In genomic region chr2:144745424-144745823, GRCh38 we compare ENCODE assay signal across 19 cellular contexts.
DNase-seq lines count a peak whose midpoint lies in the region; ATAC-seq and TF ChIP-seq lines count a peak whose summit lies in the region.
"Had no signal": no experiment of that assay in that cellular context is flagged by ENCODE, and none has a peak within 500 bp of the region (broad histone marks: within the 10 kb centered on the region; RNA-seq: fewer than 3 reads in every experiment).

No MANE protein-coding gene starts in this region.

- H3K14ac ChIP-seq in neuronal stem cell (ENCODE audit: low read length), result no peak overlapping the region

- no peak overlapping the region for H2AK5ac ChIP-seq in neuronal stem cell (ENCODE audit: low read depth, low read length)

- no CpG with 5 or more reads among the region's 6 CpGs for WGBS in neuronal stem cell (ENCODE audit: extremely low coverage in 2 of 2, insufficient read length in 2 of 2, insufficient replicate concordance in 1 of 2), 2 donors
- WGBS in endodermal cell (ENCODE audit: insufficient coverage in 1 of 2, insufficient read length in 1 of 2), 2 experiments, result 72 to 95% methylated on average over 2 to 6 of the region's 6 CpGs

- peaks cover 47% of the 10 kb centered on the region for H3K9me3 ChIP-seq in DND-41 (ENCODE audit: insufficient read depth, low read length, severe bottlenecking)
- H3K9me3 ChIP-seq in neuronal stem cell (replicated peaks in 1 of 2; ENCODE audit: control insufficient read depth in 2 of 2, insufficient read depth in 1 of 2, low read depth in 1 of 2, low read length in 2 of 2), result peaks cover 8 to 20% of the 10 kb centered on the region in 2 donors
- H3K9me3 ChIP-seq in endodermal cell (ENCODE audit: control insufficient read depth, low read length), result peaks cover 44% of the 10 kb centered on the region

- peaks cover 6% of the 10 kb centered on the region for H3K4me1 ChIP-seq in DND-41 (ENCODE audit: insufficient read depth, low read length)
- no peaks in the 10 kb centered on the region for H3K4me1 ChIP-seq in neuronal stem cell (ENCODE audit: control insufficient read depth in 2 of 2, insufficient read depth in 1 of 2, low read depth in 1 of 2, low read length in 2 of 2)
- no peaks in the 10 kb centered on the region for H3K4me1 ChIP-seq in endodermal cell (ENCODE audit: control insufficient read depth, insufficient read depth, low read length)
- H3K4me1 ChIP-seq: BLaER1, Caco-2 had no signal

- peak overlapping the region; percentile 61 for H2BK120ac ChIP-seq in neuronal stem cell (ENCODE audit: low read depth, low read length)

- H3K23ac ChIP-seq in neuronal stem cell (ENCODE audit: low read depth, low read length, poor library complexity), result peak overlapping the region; percentile 85

- H2BK5ac ChIP-seq in neuronal stem cell (ENCODE audit: low read length), result no peak overlapping the region

- DNase-seq in DND-41 (no peak), UCSD-AML1 (lab: John Stamatoyannopoulos, UW; ENCODE audit: unreplicated experiment) (peak; percentile 14), neuronal stem cell (ENCODE audit: low spot score) (no peak), NOMO-1 treated with dmso at 0.1 percent for 144 hours (lab: John Stamatoyannopoulos, UW; ENCODE audit: unreplicated experiment) (no peak), endodermal cell (no peak)
- DNase-seq: Caco-2; CD4-positive, CD25-positive, alpha-beta regulatory T cell; CD8-positive, alpha-beta T cell; DMS153; EL; H9 had no signal

- H2AFZ ChIP-seq in DND-41 (ENCODE audit: low read depth, low read length), result peak overlapping the region; percentile 36; the same call in 1 of the 2 replicates
- H2AFZ ChIP-seq in neuronal stem cell (ENCODE audit: low read length), result no peak overlapping the region
- H2AFZ ChIP-seq: GM23338 had no signal

- no peak overlapping the region for H3K18ac ChIP-seq in neuronal stem cell (ENCODE audit: low read length)

- H3K27me3 ChIP-seq in DND-41 (ENCODE audit: insufficient read depth, low read length, poor library complexity), result no peaks in the 10 kb centered on the region
- H3K27me3 ChIP-seq in neuronal stem cell (ENCODE audit: control insufficient read depth in 3 of 3, insufficient read depth in 3 of 3, low read depth in 1 of 3, low read length in 3 of 3), result no peaks in the 10 kb centered on the region
- H3K27me3 ChIP-seq in endodermal cell (ENCODE audit: control insufficient read depth, insufficient read depth, low read length, poor library complexity, severe bottlenecking), result no peaks in the 10 kb centered on the region
- H3K27me3 ChIP-seq: BLaER1 had no signal

- no peaks in the 10 kb centered on the region for H3K27me3 Mint-ChIP-seq in dendritic cell treated with granulocyte-macrophage colony-stimulating factor and Interleukin-4, amounts not matched to agents 40 ng/mL and 50 ng/mL, for 4 days
- H3K27me3 Mint-ChIP-seq in endodermal cell (ENCODE audit: insufficient read depth), result no peaks in the 10 kb centered on the region
- H3K27me3 Mint-ChIP-seq: B cell; CD4-positive, CD25-positive, alpha-beta regulatory T cell had no signal

- H3K79me2 ChIP-seq in DND-41 (ENCODE audit: insufficient read depth, low read length), result no peaks in the 10 kb centered on the region

- H3K27ac ChIP-seq in DND-41 (ENCODE audit: low read length) (no peak overlapping the region), neuronal stem cell (replicated peaks; ENCODE audit: low read length) (no peak overlapping the region), endodermal cell (ENCODE audit: low read depth, low read length) (no peak overlapping the region)
- H3K27ac ChIP-seq: 22Rv1, BLaER1, C4-2B had no signal

- H3K4me2 ChIP-seq in DND-41 (ENCODE audit: insufficient read depth, low read length) (no peak overlapping the region), neuronal stem cell (ENCODE audit: insufficient read depth, low read length, poor library complexity, severe bottlenecking) (no peak overlapping the region)
- H3K4me2 ChIP-seq: BLaER1, GM23338 had no signal

- ATAC-seq in DND-41 (ENCODE audit: insufficient read depth, low read depth) (no peak), HG03571 (IDR thresholded peaks at IDR 0.05; ENCODE audit: unreplicated experiment) (no peak)
- ATAC-seq: CD8-positive, alpha-beta T cell; GM23338; HCT116 had no signal

- no peak overlapping the region for H3K4me3 Mint-ChIP-seq in dendritic cell treated with granulocyte-macrophage colony-stimulating factor and Interleukin-4, amounts not matched to agents 40 ng/mL and 50 ng/mL, for 4 days
- no peak overlapping the region for H3K4me3 Mint-ChIP-seq in endodermal cell
- H3K4me3 Mint-ChIP-seq: B cell; CD4-positive, CD25-positive, alpha-beta regulatory T cell; CD8-positive, alpha-beta T cell; GM23338; H9 had no signal

- TF ChIP-seq CTCF in DND-41 (IDR thresholded peaks at IDR 0.05; ENCODE audit: borderline replicate concordance, extremely low read depth, low read length, poor library complexity, severe bottlenecking) (no peak), endodermal cell (conservative IDR thresholded peaks at IDR 0.05) (no peak)

- no peak overlapping the region for H3K4me3 ChIP-seq in DND-41 (ENCODE audit: low read depth in 1 of 2, low read length in 2 of 2)
- no peak overlapping the region for H3K4me3 ChIP-seq in neuronal stem cell (ENCODE audit: low read length in 2 of 2)
- no peak overlapping the region for H3K4me3 ChIP-seq in endodermal cell (ENCODE audit: low read length)
- H3K4me3 ChIP-seq: BLaER1, GM23338 had no signal

- H2BK15ac ChIP-seq in neuronal stem cell (ENCODE audit: low read length), result no peak overlapping the region

- no peak overlapping the region for H4K8ac ChIP-seq in neuronal stem cell (ENCODE audit: low read depth, low read length)

- peak overlapping the region; percentile 27 for H3K27ac Mint-ChIP-seq in dendritic cell treated with granulocyte-macrophage colony-stimulating factor and Interleukin-4, amounts not matched to agents 40 ng/mL and 50 ng/mL, for 4 days
- no peak overlapping the region for H3K27ac Mint-ChIP-seq in endodermal cell
- H3K27ac Mint-ChIP-seq: B cell; CD4-positive, CD25-positive, alpha-beta regulatory T cell; CD8-positive, alpha-beta T cell; GM23338; H9 had no signal

- H3K36me3 ChIP-seq in DND-41 (ENCODE audit: insufficient read depth, low read length) (no peaks in the 10 kb centered on the region), neuronal stem cell (replicated peaks in 1 of 2; ENCODE audit: control insufficient read depth in 2 of 2, insufficient read depth in 2 of 2, low read length in 2 of 2) (no peaks in the 10 kb centered on the region), endodermal cell (ENCODE audit: control insufficient read depth, insufficient read depth, low read length) (no peaks in the 10 kb centered on the region)
- H3K36me3 ChIP-seq: BLaER1 had no signal

- no peak overlapping the region for H3K4ac ChIP-seq in neuronal stem cell (ENCODE audit: low read length)

- no peak overlapping the region for H3K9ac ChIP-seq in DND-41 (ENCODE audit: low read depth, low read length)
- peak overlapping the region; percentile 74 for H3K9ac ChIP-seq in neuronal stem cell (ENCODE audit: low read depth, low read length, poor library complexity)
- no peak overlapping the region for H3K9ac ChIP-seq in endodermal cell (ENCODE audit: extremely low read depth, low read length, poor library complexity, severe bottlenecking)
- H3K9ac ChIP-seq: BLaER1 had no signal

- H2BK12ac ChIP-seq in neuronal stem cell (ENCODE audit: low read length), result peak overlapping the region; percentile 58

- peaks cover 12% of the 10 kb centered on the region for H3K4me1 Mint-ChIP-seq in dendritic cell treated with granulocyte-macrophage colony-stimulating factor and Interleukin-4, amounts not matched to agents 40 ng/mL and 50 ng/mL, for 4 days (ENCODE audit: low read depth)
- H3K4me1 Mint-ChIP-seq in endodermal cell, result no peaks in the 10 kb centered on the region
- H3K4me1 Mint-ChIP-seq: B cell; CD4-positive, CD25-positive, alpha-beta regulatory T cell; GM23338; H9 had no signal

- no peaks in the 10 kb centered on the region for H3K79me1 ChIP-seq in neuronal stem cell (ENCODE audit: low read depth, low read length)

- intact Hi-C loops in dendritic cell treated with granulocyte-macrophage colony-stimulating factor and Interleukin-4, amounts not matched to agents 40 ng/mL and 50 ng/mL, for 4 days (cut with micrococcal nuclease), result loop anchor here (5.0 kb wide), 1 partner anchor 38 kb away; no protein-coding TSS in a partner anchor

- no peak overlapping the region for H4K91ac ChIP-seq in neuronal stem cell (ENCODE audit: low read depth, low read length, poor library complexity)

- H3K36me3 Mint-ChIP-seq in dendritic cell treated with granulocyte-macrophage colony-stimulating factor and Interleukin-4, amounts not matched to agents 40 ng/mL and 50 ng/mL, for 4 days (ENCODE audit: low read depth), result peaks cover 40% of the 10 kb centered on the region
- peaks cover 18% of the 10 kb centered on the region for H3K36me3 Mint-ChIP-seq in endodermal cell (ENCODE audit: low read depth)
- H3K36me3 Mint-ChIP-seq: CD4-positive, CD25-positive, alpha-beta regulatory T cell; CD8-positive, alpha-beta T cell had no signal

- H4K20me1 ChIP-seq in DND-41 (ENCODE audit: insufficient read depth, low read length), result no peaks in the 10 kb centered on the region
- H4K20me1 ChIP-seq: BLaER1 had no signal

- H3K9me3 Mint-ChIP-seq in dendritic cell treated with granulocyte-macrophage colony-stimulating factor and Interleukin-4, amounts not matched to agents 40 ng/mL and 50 ng/mL, for 4 days, result peaks cover 72% of the 10 kb centered on the region
- H3K9me3 Mint-ChIP-seq in endodermal cell, result peaks cover 60% of the 10 kb centered on the region
